Comparison of ENCODE assay signal across 1 cellular context in genomic region chr3:127556565-127556964, GRCh38.
TF ChIP-seq lines count a peak whose summit lies in the region.

No MANE protein-coding gene starts in this region.

TF ChIP-seq in HepG2, 621 proteins besides CTCF, POLR2A, EP300 and RAD21:
- TF ChIP-seq ZNF382 (CRISPR knock-in tag; IDR thresholded peaks at IDR 0.05; ENCODE audit: borderline replicate concordance) (no peak), ZNF460 (CRISPR knock-in tag; IDR thresholded peaks at IDR 0.05; ENCODE audit: borderline replicate concordance) (no peak), STAG1 (CRISPR knock-in tag; IDR thresholded peaks at IDR 0.05) (0 out of 2 replicates have a peak, but pooled peaks have one; percentile 17), ZNF776 (CRISPR knock-in tag; IDR thresholded peaks at IDR 0.05) (no peak)
